ENCODE assay signal across 8 cellular contexts in genomic region chr1:65235867-65236805, GRCh38.
A peak's percentile ranks its signal among the peaks of the same experiment; 100 is the strongest.
DNase-seq lines count a peak whose midpoint lies in the region; ATAC-seq and TF ChIP-seq lines count a peak whose summit lies in the region.

No MANE protein-coding gene starts in this region.

- TF ChIP-seq CTCF in choroid plexus epithelial cell (conservative IDR thresholded peaks at IDR 0.05; ENCODE audit: low read depth, low read length), result peak; percentile 59
- peak; percentile 75 for TF ChIP-seq CTCF in neural crest cell (conservative IDR thresholded peaks at IDR 0.05)

- H3K36me3 Mint-ChIP-seq in neural crest cell (ENCODE audit: low read depth), result peaks cover 4% of the 10 kb centered on the region
- no peaks in the 10 kb centered on the region for H3K36me3 Mint-ChIP-seq in T-helper 2 cell treated with Interferon-gamma antibody and Interleukin-4, amounts not matched to agents 5 μg/mL and 100 μg/mL, for 36 hours (ENCODE audit: low read depth)

- H3K27ac Mint-ChIP-seq in neural crest cell (ENCODE audit: unreplicated experiment), result no peak overlapping the region
- no peak overlapping the region for H3K27ac Mint-ChIP-seq in T-helper 2 cell treated with Interferon-gamma antibody and Interleukin-4, amounts not matched to agents 5 μg/mL and 100 μg/mL, for 36 hours

- ATAC-seq in HG02870 (IDR thresholded peaks at IDR 0.05; ENCODE audit: unreplicated experiment) (no peak), GM21367 (IDR thresholded peaks at IDR 0.05; ENCODE audit: unreplicated experiment) (no peak)

- H3K4me1 Mint-ChIP-seq in neural crest cell, result no peaks in the 10 kb centered on the region
- H3K4me1 Mint-ChIP-seq in T-helper 2 cell treated with Interferon-gamma antibody and Interleukin-4, amounts not matched to agents 5 μg/mL and 100 μg/mL, for 36 hours (ENCODE audit: low read depth), result peaks cover 9% of the 10 kb centered on the region

- DNase-seq in Ammon's horn (ENCODE audit: low spot score) (peak; percentile 40), H4 (ENCODE audit: low spot score) (peak; percentile 45), NCI-H526 treated with DMSO at 0.1 percent for 48 hours (lab: John Stamatoyannopoulos, UW) (peak; percentile 30), choroid plexus epithelial cell (ENCODE audit: low read depth) (peak; percentile 69), neural crest cell (ENCODE audit: low read depth, low spot score) (no peak)
- DNase-seq in T-helper 2 cell treated with Interferon-gamma antibody and Interleukin-4, amounts not matched to agents 5 μg/mL and 100 μg/mL, for 36 hours (ENCODE audit: low spot score), result no peak

- H3K9me3 Mint-ChIP-seq in neural crest cell, result peaks cover 10% of the 10 kb centered on the region
- H3K9me3 Mint-ChIP-seq in T-helper 2 cell treated with Interferon-gamma antibody and Interleukin-4, amounts not matched to agents 5 μg/mL and 100 μg/mL, for 36 hours, result peaks cover 5% of the 10 kb centered on the region

- no peak overlapping the region for H3K4me3 Mint-ChIP-seq in neural crest cell
- no peak overlapping the region for H3K4me3 Mint-ChIP-seq in T-helper 2 cell treated with Interferon-gamma antibody and Interleukin-4, amounts not matched to agents 5 μg/mL and 100 μg/mL, for 36 hours

- no peak overlapping the region for H3K4me3 ChIP-seq in choroid plexus epithelial cell (ENCODE audit: low read depth, low read length)

- H3K27me3 Mint-ChIP-seq in neural crest cell (ENCODE audit: low read depth), result peaks cover 17% of the 10 kb centered on the region
- H3K27me3 Mint-ChIP-seq in T-helper 2 cell treated with Interferon-gamma antibody and Interleukin-4, amounts not matched to agents 5 μg/mL and 100 μg/mL, for 36 hours (ENCODE audit: low read depth), result peaks cover 15% of the 10 kb centered on the region

Comparison
In these comparisons a context has a peak if more than half of its experiments do, and no peak if none do; other contexts are left out.
1. DNase-seq: peak in Ammon's horn (single experiment), H4 (single experiment), NCI-H526 treated with DMSO at 0.1 percent for 48 hours (single experiment) and choroid plexus epithelial cell (single experiment); none in neural crest cell (single experiment) and T-helper 2 cell treated with Interferon-gamma antibody and Interleukin-4, amounts not matched to agents 5 μg/mL and 100 μg/mL, for 36 hours (single experiment).